Comparison of ENCODE assay signal across 11 cellular contexts in the genomic region with DNA sequence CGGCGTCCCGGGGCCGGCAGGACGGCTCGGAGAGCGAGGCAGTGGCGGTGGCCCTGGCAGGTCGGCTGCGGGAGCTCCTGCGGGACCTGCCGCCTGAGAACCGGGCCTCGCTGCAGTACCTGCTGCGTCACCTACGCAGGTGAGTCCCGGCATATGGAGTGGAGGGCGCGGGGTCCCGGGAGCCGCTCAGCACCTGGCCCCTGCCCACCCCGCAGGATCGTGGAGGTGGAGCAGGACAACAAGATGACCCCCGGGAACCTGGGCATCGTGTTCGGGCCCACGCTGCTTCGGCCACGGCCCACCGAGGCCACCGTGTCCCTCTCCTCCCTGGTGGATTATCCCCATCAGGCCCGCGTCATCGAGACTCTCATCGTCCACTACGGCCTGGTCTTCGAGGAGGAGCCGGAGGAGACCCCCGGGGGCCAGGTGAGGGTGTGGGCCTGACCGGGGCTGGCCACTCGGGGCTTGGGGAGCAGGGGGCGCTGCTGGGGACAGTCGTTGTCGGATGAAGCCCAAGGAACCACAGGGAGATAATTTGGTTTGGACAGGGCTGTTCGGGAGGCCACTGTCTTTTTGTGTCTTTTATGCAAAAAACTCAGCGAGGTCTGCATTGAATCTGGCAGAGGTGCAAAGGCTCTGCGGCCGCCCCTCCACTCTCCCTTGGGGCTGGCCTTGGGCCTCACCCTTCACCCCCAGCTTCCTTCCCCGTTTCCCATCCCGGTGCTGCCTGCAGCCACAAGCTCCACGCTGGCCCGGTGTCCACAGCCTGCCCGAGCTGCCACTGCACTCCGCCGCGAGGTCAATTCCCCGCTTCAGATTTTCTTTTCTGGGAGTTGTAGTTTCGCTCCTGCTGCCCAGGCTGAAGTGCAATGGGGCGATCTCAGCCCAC. TPM values are rescaled to one million over a fixed set of nuclear protein-coding genes. Genes with fewer than 3 reads are reported as not detected.
DNase-seq lines count a peak whose midpoint lies in the region; ATAC-seq and TF ChIP-seq lines count a peak whose summit lies in the region.
"Had no signal": no experiment of that assay in that cellular context is flagged by ENCODE, and none has a peak within 500 bp of the region (broad histone marks: within the 10 kb centered on the region; RNA-seq: fewer than 3 reads in every experiment).

No MANE protein-coding gene starts in this region.

- H3K27ac Mint-ChIP-seq in GM23338 (peak overlapping the region; percentile 92; the same call in 1 of the 2 replicates), neural crest cell (ENCODE audit: unreplicated experiment) (no peak overlapping the region)
- peak overlapping the region; percentile 86 for H3K27ac Mint-ChIP-seq in dendritic cell treated with granulocyte-macrophage colony-stimulating factor and Interleukin-4, amounts not matched to agents 40 ng/mL and 50 ng/mL, for 4 days

- H3K4me1 Mint-ChIP-seq in GM23338 = no peaks in the 10 kb centered on the region
- H3K4me1 Mint-ChIP-seq in dendritic cell treated with granulocyte-macrophage colony-stimulating factor and Interleukin-4, amounts not matched to agents 40 ng/mL and 50 ng/mL, for 4 days (ENCODE audit: low read depth) = peaks cover 77% of the 10 kb centered on the region
- H3K4me1 Mint-ChIP-seq in neural crest cell = peaks cover 3% of the 10 kb centered on the region

- peak overlapping the region; percentile 80 for H3K4me2 ChIP-seq in GM23338

- ATAC-seq in GM23338 (no peak; the same call in 2 of the 3 replicates), foreskin keratinocyte (no peak), HG02571 (IDR thresholded peaks at IDR 0.05; ENCODE audit: unreplicated experiment) (no peak)

- H3K4me1 ChIP-seq in BE2C (peaks cover 4% of the 10 kb centered on the region; the same call in 1 of the 2 replicates), GM23338 (ENCODE audit: insufficient read depth) (no peaks in the 10 kb centered on the region; the same call in 1 of the 2 replicates), foreskin keratinocyte (peaks cover 5% of the 10 kb centered on the region), A673 (ENCODE audit: insufficient read depth, low read length, poor library complexity, severe bottlenecking) (peaks cover 11% of the 10 kb centered on the region)

- H2AFZ ChIP-seq in GM23338 = no peak overlapping the region

- H4K20me1 ChIP-seq in GM23338 (replicated peaks; ENCODE audit: insufficient read depth) = peaks cover 3% of the 10 kb centered on the region; the same call in 1 of the 2 replicates

- H3K9me2 ChIP-seq in GM23338 (ENCODE audit: insufficient read depth) = no peaks in the 10 kb centered on the region

- BruUV-seq in A673 (replicated peaks; lab: Mats Ljungman, UMichigan) = no TSS peak

- no peaks in the 10 kb centered on the region for H3K79me2 ChIP-seq in GM23338 (replicated peaks; ENCODE audit: insufficient read depth)

- no peak for TF ChIP-seq CTCF in BE2C (IDR thresholded peaks at IDR 0.05; ENCODE audit: low read depth, low read length)
- TF ChIP-seq CTCF in GM23338 (conservative IDR thresholded peaks at IDR 0.05; ENCODE audit: low read depth in 2 of 2) = no peak; a peak in 1 of 4 replicates
- no peak for TF ChIP-seq CTCF in neural crest cell (conservative IDR thresholded peaks at IDR 0.05)
- no peak for TF ChIP-seq CTCF in foreskin keratinocyte (conservative IDR thresholded peaks at IDR 0.05)
- no peak for TF ChIP-seq CTCF in A673 (conservative IDR thresholded peaks at IDR 0.05; ENCODE audit: low read depth, low read length)

- H3K27ac ChIP-seq in GM23338 (ENCODE audit: low read depth) (peak overlapping the region; percentile 39; the same call in 1 of the 2 replicates), foreskin keratinocyte (no peak overlapping the region), A673 (ENCODE audit: low read depth, low read length, poor library complexity, severe bottlenecking) (no peak overlapping the region)
- H3K27ac ChIP-seq: tibial nerve had no signal

- DNase-seq in BE2C (no peak), GM23338 (ENCODE audit: low spot score) (no peak), neural crest cell (ENCODE audit: low read depth, low spot score) (no peak), foreskin keratinocyte (no peak), SKM-1 (lab: John Stamatoyannopoulos, UW; ENCODE audit: unreplicated experiment) (no peak), A673 (ENCODE audit: low spot score) (no peak)
- DNase-seq: Calu3 had no signal

- H3K4me3 ChIP-seq in BE2C (ENCODE audit: low read depth, low read length) (peak overlapping the region; percentile 27; the same call in 1 of the 2 replicates), GM23338 (peak overlapping the region; percentile 55; the same call in 1 of the 2 replicates), A673 (ENCODE audit: low read depth, low read length, poor library complexity, severe bottlenecking) (no peak overlapping the region)

- H3K27me3 Mint-ChIP-seq in GM23338 (ENCODE audit: insufficient read depth, low read depth, poor library complexity) = peaks cover 24% of the 10 kb centered on the region
- no peaks in the 10 kb centered on the region for H3K27me3 Mint-ChIP-seq in dendritic cell treated with granulocyte-macrophage colony-stimulating factor and Interleukin-4, amounts not matched to agents 40 ng/mL and 50 ng/mL, for 4 days
- peaks cover 9% of the 10 kb centered on the region for H3K27me3 Mint-ChIP-seq in neural crest cell (ENCODE audit: low read depth)

- peaks cover 30% of the 10 kb centered on the region; the same call in 1 of the 2 replicates for H3F3A ChIP-seq in GM23338 (replicated peaks; ENCODE audit: low read depth)

- POLR2A ChIA-PET in A673 (lab: Charles Lee; ENCODE audit: low non-redundant PET) = no interaction called here

- H3K36me3 ChIP-seq in BE2C (peaks cover under 1% of the 10 kb centered on the region), GM23338 (ENCODE audit: insufficient read depth) (no peaks in the 10 kb centered on the region; the same call in 1 of the 2 replicates), A673 (ENCODE audit: insufficient read depth, low read length, poor library complexity, severe bottlenecking) (peaks cover 6% of the 10 kb centered on the region)

- H3K9me3 ChIP-seq in BE2C (no peaks in the 10 kb centered on the region), A673 (ENCODE audit: low read depth, low read length, poor library complexity, severe bottlenecking) (no peaks in the 10 kb centered on the region)
- H3K9me3 ChIP-seq: tibial nerve had no signal

- H3K4me3 Mint-ChIP-seq in GM23338 (no peak overlapping the region), neural crest cell (peak overlapping the region; percentile 66)
- no peak overlapping the region for H3K4me3 Mint-ChIP-seq in dendritic cell treated with granulocyte-macrophage colony-stimulating factor and Interleukin-4, amounts not matched to agents 40 ng/mL and 50 ng/mL, for 4 days
- H3K4me3 Mint-ChIP-seq: T-helper 1 cell treated with Interleukin-12 subunit alpha and Interleukin-12 subunit beta and Interleukin-4 antibody, amounts not matched to agents 30 μg/mL and 1 μg/mL, for 36 hours had no signal

- intact Hi-C loops in dendritic cell treated with granulocyte-macrophage colony-stimulating factor and Interleukin-4, amounts not matched to agents 40 ng/mL and 50 ng/mL, for 4 days (cut with micrococcal nuclease) = no loop called here
- intact Hi-C loops in A673 (cut with micrococcal nuclease; ENCODE audit: unreplicated experiment) = no loop called here

- H3K9me3 Mint-ChIP-seq in GM23338 (no peaks in the 10 kb centered on the region; the same call in 2 of the 3 replicates), neural crest cell (no peaks in the 10 kb centered on the region)
- H3K9me3 Mint-ChIP-seq in dendritic cell treated with granulocyte-macrophage colony-stimulating factor and Interleukin-4, amounts not matched to agents 40 ng/mL and 50 ng/mL, for 4 days = no peaks in the 10 kb centered on the region
- H3K9me3 Mint-ChIP-seq: T-helper 1 cell treated with Interleukin-12 subunit alpha and Interleukin-12 subunit beta and Interleukin-4 antibody, amounts not matched to agents 30 μg/mL and 1 μg/mL, for 36 hours had no signal

- peaks cover 52% of the 10 kb centered on the region for H3K36me3 Mint-ChIP-seq in GM23338 (ENCODE audit: low read depth)
- peaks cover 100% of the 10 kb centered on the region for H3K36me3 Mint-ChIP-seq in dendritic cell treated with granulocyte-macrophage colony-stimulating factor and Interleukin-4, amounts not matched to agents 40 ng/mL and 50 ng/mL, for 4 days (ENCODE audit: low read depth)
- peaks cover 3% of the 10 kb centered on the region for H3K36me3 Mint-ChIP-seq in neural crest cell (ENCODE audit: low read depth)

- CTCF ChIA-PET in A673 (lab: Charles Lee) = no interaction called here

- H3K27me3 ChIP-seq in BE2C = peaks cover 17% of the 10 kb centered on the region
- no peaks in the 10 kb centered on the region for H3K27me3 ChIP-seq in GM23338 (ENCODE audit: insufficient read depth)
- H3K27me3 ChIP-seq in foreskin keratinocyte = no peaks in the 10 kb centered on the region
- H3K27me3 ChIP-seq in A673 (replicated peaks; ENCODE audit: insufficient read depth, low read depth, low read length, poor library complexity) = no peaks in the 10 kb centered on the region

RNA-seq across cellular contexts. Expression of a gene that starts 12.0 kb away (rescaled TPM):
- polyA plus RNA-seq in BE2C (2012; ENCODE audit: insufficient read depth, insufficient read length, low read depth) = 824 TPM
- total RNA-seq in GM23338 (2014; rRNA removed; shearing (Covaris generic)) = 257 and 303 TPM in 2 replicates
- polyA plus RNA-seq in GM23338 (2016; fragmentation: Nextera tagmentation; extraction: Ambion mirVana) = 254 and 286 TPM in 2 replicates
- total RNA-seq in neural crest cell = 256 and 257 TPM in 2 replicates
- 148 and 163 TPM in 2 replicates for total RNA-seq in foreskin keratinocyte
- polyA plus RNA-seq in foreskin keratinocyte = 313 and 314 TPM in 2 replicates
- 342 and 343 TPM in 2 replicates for total RNA-seq in A673 (2021)

RNA-seq across cellular contexts. Expression of a gene that starts 16.2 kb away (rescaled TPM):
- polyA plus RNA-seq in BE2C (2012; ENCODE audit: insufficient read depth, insufficient read length, low read depth) = 31.2 TPM
- total RNA-seq in GM23338 (2014; rRNA removed; shearing (Covaris generic)) = 56.0 and 71.8 TPM in 2 replicates
- polyA plus RNA-seq in GM23338 (2016; fragmentation: Nextera tagmentation; extraction: Ambion mirVana) (24.7 and 28.3 TPM in 2 replicates), foreskin keratinocyte (4.0 and 4.6 TPM in 2 replicates)
- total RNA-seq in neural crest cell (1.6 and 1.7 TPM in 2 replicates), foreskin keratinocyte (4.5 and 5.5 TPM in 2 replicates), A673 (2021) (3.2 and 3.4 TPM in 2 replicates)

RNA-seq across cellular contexts. Expression of a gene that starts 20.6 kb away (rescaled TPM):
- 790 TPM for polyA plus RNA-seq in BE2C (2012; ENCODE audit: insufficient read depth, insufficient read length, low read depth)
- 284 and 351 TPM in 2 replicates for total RNA-seq in GM23338 (2014; rRNA removed; shearing (Covaris generic))
- polyA plus RNA-seq in GM23338 (2016; fragmentation: Nextera tagmentation; extraction: Ambion mirVana) (543 and 573 TPM in 2 replicates), foreskin keratinocyte (377 and 403 TPM in 2 replicates)
- total RNA-seq in neural crest cell (300 and 313 TPM in 2 replicates), foreskin keratinocyte (237 and 247 TPM in 2 replicates), A673 (2021) (368 and 435 TPM in 2 replicates)

RNA-seq across cellular contexts. Expression of a gene that starts 43.3 kb away (rescaled TPM):
- polyA plus RNA-seq in BE2C (2012; ENCODE audit: insufficient read depth, insufficient read length, low read depth) = 16.4 TPM
- 18.1 and 22.2 TPM in 2 replicates for total RNA-seq in GM23338 (2014; rRNA removed; shearing (Covaris generic))
- polyA plus RNA-seq in GM23338 (2016; fragmentation: Nextera tagmentation; extraction: Ambion mirVana) = 27.4 and 30.3 TPM in 2 replicates
- 12.8 and 16.3 TPM in 2 replicates for total RNA-seq in neural crest cell
- total RNA-seq in foreskin keratinocyte = 15.2 and 17.6 TPM in 2 replicates
- 9.6 and 11.3 TPM in 2 replicates for polyA plus RNA-seq in foreskin keratinocyte
- total RNA-seq in A673 (2021) = 12.0 and 21.2 TPM in 2 replicates

RNA-seq across cellular contexts. Expression of a gene that starts 56.8 kb away (rescaled TPM):
- polyA plus RNA-seq in BE2C (2012; ENCODE audit: insufficient read depth, insufficient read length, low read depth) = 3.0 TPM
- 392 and 426 TPM in 2 replicates for total RNA-seq in GM23338 (2014; rRNA removed; shearing (Covaris generic))
- polyA plus RNA-seq in GM23338 (2016; fragmentation: Nextera tagmentation; extraction: Ambion mirVana) (314 and 330 TPM in 2 replicates), foreskin keratinocyte (297 and 299 TPM in 2 replicates)
- total RNA-seq in neural crest cell (140 and 141 TPM in 2 replicates), foreskin keratinocyte (352 and 355 TPM in 2 replicates), A673 (2021) (112 and 146 TPM in 2 replicates)
